ENCODE assay signal across 8 cellular contexts in the genomic region with DNA sequence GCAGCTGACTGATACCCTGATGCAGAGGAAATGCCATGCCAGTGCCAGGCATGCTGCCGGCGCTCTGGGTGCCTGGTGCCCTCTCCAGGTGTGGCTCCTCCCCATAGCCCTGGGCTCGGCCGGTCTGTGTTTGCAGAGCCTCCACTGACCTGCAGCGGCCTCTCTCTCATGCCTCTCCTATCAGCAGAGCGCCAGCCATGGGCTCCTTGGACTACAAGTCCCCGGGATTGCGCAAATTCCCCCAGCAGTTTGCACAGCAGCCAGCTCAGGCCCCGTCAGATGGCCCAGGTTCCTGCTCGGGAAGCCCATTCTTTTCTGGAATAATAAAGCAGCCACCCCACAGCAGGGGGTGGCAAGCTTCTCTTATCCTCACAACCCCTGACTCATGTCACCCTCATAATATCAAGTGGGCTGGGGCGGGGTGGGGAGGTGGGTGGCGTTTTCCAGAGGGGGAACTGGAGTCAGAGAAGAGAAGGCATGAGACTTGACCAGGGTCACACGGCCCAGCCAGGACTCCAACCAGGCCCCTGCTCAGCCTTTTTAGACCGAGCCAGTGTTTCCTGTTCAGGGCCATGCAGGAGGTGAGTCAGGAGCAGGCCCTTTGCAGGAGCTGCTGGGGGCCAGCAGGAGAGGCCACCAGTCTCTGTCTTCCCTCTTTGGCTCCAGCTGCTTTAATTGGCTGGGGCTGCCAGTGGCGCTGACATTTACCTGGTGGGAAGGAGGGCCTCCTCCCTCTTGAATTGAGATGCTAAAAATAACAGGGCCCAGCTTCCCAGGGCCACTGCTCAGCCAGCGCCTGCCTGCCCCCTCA. TPM values are rescaled to one million over a fixed set of nuclear protein-coding genes. Genes with fewer than 3 reads are reported as not detected.
DNase-seq lines count a peak whose midpoint lies in the region; ATAC-seq and TF ChIP-seq lines count a peak whose summit lies in the region.

No MANE protein-coding gene starts in this region.

- no peak overlapping the region for H2BK120ac ChIP-seq in mesendoderm (ENCODE audit: low read depth, low read length)

- peaks cover 50% of the 10 kb centered on the region for H3K4me1 ChIP-seq in BE2C
- peaks cover 87% of the 10 kb centered on the region for H3K4me1 ChIP-seq in Loucy (ENCODE audit: insufficient read depth, low read length, poor library complexity, severe bottlenecking)
- no peaks in the 10 kb centered on the region for H3K4me1 ChIP-seq in mammary epithelial cell (ENCODE audit: insufficient read depth, low read length)
- H3K4me1 ChIP-seq in mesendoderm (ENCODE audit: control insufficient read depth, low read depth, low read length) = peaks cover 33% of the 10 kb centered on the region

- no peak overlapping the region for H4K5ac ChIP-seq in mesendoderm (ENCODE audit: low read length)

- H3K27ac ChIP-seq in mammary epithelial cell (ENCODE audit: insufficient read depth, low read depth, low read length) = no peak overlapping the region
- peak overlapping the region; percentile 53 for H3K27ac ChIP-seq in mesendoderm (ENCODE audit: low read depth, low read length)

- peak overlapping the region; percentile 82 for H3K9ac ChIP-seq in Loucy (ENCODE audit: low read depth, low read length, poor library complexity, severe bottlenecking)
- no peak overlapping the region for H3K9ac ChIP-seq in mammary epithelial cell (ENCODE audit: insufficient read depth, low read length)
- no peak overlapping the region for H3K9ac ChIP-seq in mesendoderm (ENCODE audit: low read length)

- H3K4me3 ChIP-seq in BE2C (ENCODE audit: low read depth, low read length) (no peak overlapping the region), Loucy (ENCODE audit: low read length, poor library complexity, severe bottlenecking) (no peak overlapping the region), mammary epithelial cell (replicated peaks in 1 of 3; ENCODE audit: insufficient read depth in 1 of 3, low read depth in 2 of 3, low read length in 3 of 3) (no peak overlapping the region), mesendoderm (ENCODE audit: low read length) (no peak overlapping the region)

- H3K4ac ChIP-seq in mesendoderm (ENCODE audit: low read depth, low read length) = no peak overlapping the region

- no peaks in the 10 kb centered on the region for H3K9me2 ChIP-seq in Loucy (replicated peaks; ENCODE audit: low read depth, low read length)

- BruUV-seq in mammary epithelial cell (replicated peaks; lab: Mats Ljungman, UMichigan) = no TSS peak

- peak overlapping the region; percentile 12 for H3K18ac ChIP-seq in mesendoderm (ENCODE audit: low read length)

- peaks cover 36% of the 10 kb centered on the region for H3K79me1 ChIP-seq in mesendoderm (ENCODE audit: low read length)

- WGBS in mammary epithelial cell (ENCODE audit: low coverage, missing lambda C conversion rate) = 94% methylated on average over 11 of the region's 16 CpGs
- no CpG with 5 or more reads among the region's 16 CpGs for WGBS in mesendoderm (ENCODE audit: extremely low coverage, insufficient coverage, low lambda C conversion rate)

- CTCF ChIA-PET in mammary epithelial cell (lab: Charles Lee; ENCODE audit: low non-redundant PET) = no interaction called here

- H4K20me1 ChIP-seq in Loucy (ENCODE audit: insufficient read depth, low read length, poor library complexity, severe bottlenecking) (peaks cover 12% of the 10 kb centered on the region), mammary epithelial cell (ENCODE audit: insufficient read depth, low read length) (no peaks in the 10 kb centered on the region)

- 0 out of 2 replicates have a peak, but pooled peaks cover 11% of the 10 kb centered on the region for H3F3A ChIP-seq in Loucy (ENCODE audit: low read depth)

- no peak for TF ChIP-seq CTCF in BE2C (IDR thresholded peaks at IDR 0.05; ENCODE audit: low read depth, low read length)
- no peak for TF ChIP-seq CTCF in Loucy (conservative IDR thresholded peaks at IDR 0.05; ENCODE audit: low read length)
- no peak for TF ChIP-seq CTCF in mammary epithelial cell (conservative IDR thresholded peaks at IDR 0.05 in 1 of 2, IDR thresholded peaks at IDR 0.05 in 1 of 2; ENCODE audit: extremely low read depth in 1 of 2, insufficient read depth in 1 of 2, low read depth in 1 of 2, low read length in 2 of 2)

- peaks cover 96% of the 10 kb centered on the region for H3K79me2 ChIP-seq in Loucy (ENCODE audit: insufficient read depth, low read length)
- no peaks in the 10 kb centered on the region for H3K79me2 ChIP-seq in mammary epithelial cell (ENCODE audit: insufficient read depth, low read length)
- H3K79me2 ChIP-seq in mesendoderm (ENCODE audit: control insufficient read depth, insufficient read depth, low read length) = peaks cover 16% of the 10 kb centered on the region

- no peak overlapping the region for H3K23ac ChIP-seq in mesendoderm (ENCODE audit: low read length)

- intact Hi-C loops in mammary epithelial cell (cut with micrococcal nuclease) = no loop called here

- H3K4me2 ChIP-seq in Loucy (ENCODE audit: low read depth, low read length, poor library complexity, severe bottlenecking) (peak overlapping the region; percentile 81), mammary epithelial cell (ENCODE audit: insufficient read depth, low read depth, low read length) (no peak overlapping the region), mesendoderm (ENCODE audit: low read length) (no peak overlapping the region)

- H3K36me3 ChIP-seq in BE2C (peaks cover 58% of the 10 kb centered on the region), Loucy (ENCODE audit: insufficient read depth, low read length) (peaks cover 57% of the 10 kb centered on the region), mammary epithelial cell (ENCODE audit: insufficient read depth, low read length) (no peaks in the 10 kb centered on the region), mesendoderm (ENCODE audit: control insufficient read depth, insufficient read depth, low read length) (peaks cover 3% of the 10 kb centered on the region)

- H3K9me3 ChIP-seq in BE2C = no peaks in the 10 kb centered on the region
- no peaks in the 10 kb centered on the region for H3K9me3 ChIP-seq in Loucy (ENCODE audit: insufficient read depth, low read depth, low read length)
- H3K9me3 ChIP-seq in mammary epithelial cell (replicated peaks; ENCODE audit: insufficient read depth, low read length) = no peaks in the 10 kb centered on the region

- DNase-seq in BE2C (peak; percentile 47), mammary epithelial cell (peak; percentile 35), mesendoderm (peak; percentile 91), NCI-H187 treated with DMSO at 0.1 percent for 48 hours (lab: John Stamatoyannopoulos, UW) (no peak)
- DNase-seq in activated naive CD4-positive, alpha-beta T cell (lab: John Stamatoyannopoulos, UW) = no peak
- no peak for DNase-seq in stimulated activated CD4-positive, alpha-beta T cell treated with anti-CD3 and anti-CD28 coated beads, Interleukin-15, amount 100 ng/mL, for 24 hours

- H2BK5ac ChIP-seq in mesendoderm (ENCODE audit: low read length) = no peak overlapping the region

- no peak overlapping the region for H2AFZ ChIP-seq in Loucy (ENCODE audit: low read length)
- no peak overlapping the region for H2AFZ ChIP-seq in mammary epithelial cell (ENCODE audit: low read depth, low read length)

- no peak overlapping the region for H2BK15ac ChIP-seq in mesendoderm (replicated peaks; ENCODE audit: low read depth)

- H3K27me3 ChIP-seq in BE2C (no peaks in the 10 kb centered on the region), Loucy (ENCODE audit: insufficient read depth, low read length, poor library complexity, severe bottlenecking) (no peaks in the 10 kb centered on the region), mammary epithelial cell (ENCODE audit: insufficient read depth, low read length) (no peaks in the 10 kb centered on the region), mesendoderm (ENCODE audit: insufficient read depth, low read length, poor library complexity) (no peaks in the 10 kb centered on the region)

- H3K56ac ChIP-seq in mesendoderm (ENCODE audit: low read length) = peak overlapping the region; percentile 38

- H2AK5ac ChIP-seq in mesendoderm (ENCODE audit: low read length) = no peak overlapping the region

- in situ Hi-C loops in mammary epithelial cell (cut with MboI; ENCODE audit: low sequenced_read_pairs in 2 of 2) = no loop called here

- dilution Hi-C loops in mammary epithelial cell (cut with HindIII; ENCODE audit: low sequenced_read_pairs) = no loop called here

- ATAC-seq in HG03135 (IDR thresholded peaks at IDR 0.05; ENCODE audit: unreplicated experiment) = no peak

- no peak overlapping the region for H4K8ac ChIP-seq in mesendoderm (ENCODE audit: low read depth, low read length)

RNA-seq across cellular contexts. Expression of gene ZMIZ1, which starts 58.6 kb away (rescaled TPM):
- polyA plus RNA-seq in BE2C (2012; ENCODE audit: insufficient read depth, insufficient read length, low read depth) = 175 TPM
- 10 to 100 TPM; 22.3 to 25.0 TPM for total RNA-seq in mammary epithelial cell
- 5.9 TPM for polyA plus RNA-seq in mammary epithelial cell
- polyA minus RNA-seq in mammary epithelial cell = 16.3 TPM
- polyA plus RNA-seq in mesendoderm (2013, experiment 1 of 2) = 23.7 TPM
- polyA plus RNA-seq in mesendoderm (2013, experiment 2 of 2) = 23.1 TPM

Comparison
In these comparisons a context has a peak if more than half of its experiments do, and no peak if none do; other contexts are left out.
1. DNase-seq: peak in BE2C (single experiment), mammary epithelial cell (single experiment) and mesendoderm (single experiment); none in NCI-H187 treated with DMSO at 0.1 percent for 48 hours (single experiment), activated naive CD4-positive, alpha-beta T cell (0 of 4) and stimulated activated CD4-positive, alpha-beta T cell treated with anti-CD3 and anti-CD28 coated beads, Interleukin-15, amount 100 ng/mL, for 24 hours (single experiment).